9 cellular contexts compared by ENCODE assay signal in genomic region chr5:17436345-17436744, GRCh38.
DNase-seq lines count a peak whose midpoint lies in the region; ATAC-seq and TF ChIP-seq lines count a peak whose summit lies in the region.
"Had no signal": no experiment of that assay in that cellular context is flagged by ENCODE, and none has a peak within 500 bp of the region (broad histone marks: within the 10 kb centered on the region; RNA-seq: fewer than 3 reads in every experiment).

No MANE protein-coding gene starts in this region.

- no peaks in the 10 kb centered on the region for H3K36me3 Mint-ChIP-seq in T-cell

- DNase-seq in Right ventricle myocardium superior (no peak), right atrium auricular region (ENCODE audit: low spot score) (no peak), globus pallidus (ENCODE audit: low spot score) (peak; percentile 26), vagina (ENCODE audit: extremely low spot score in 2 of 2) (no peak), foreskin melanocyte (no peak), T-cell (no peak)
- DNase-seq in stimulated activated CD4-positive, alpha-beta T cell treated with anti-CD3 and anti-CD28 coated beads, Interleukin-12 subunit alpha, Interleukin-12 subunit beta, amount 100 ng/mL, for 4 hours = no peak
- DNase-seq: activated T-cell treated with anti-CD3 and anti-CD28 coated beads, Interleukin-2, amount 50 U/mL, for 48 hours had no signal

- peaks cover 0 to 26% of the 10 kb centered on the region in 2 donors for H3K9me3 ChIP-seq in right atrium auricular region
- no peaks in the 10 kb centered on the region for H3K9me3 ChIP-seq in vagina

- H3K36me3 ChIP-seq in right atrium auricular region (no peaks in the 10 kb centered on the region), vagina (no peaks in the 10 kb centered on the region)

- H3K4me1 Mint-ChIP-seq in T-cell = peaks cover 0 to 2% (median 2%) of the 10 kb centered on the region in 3 donors

- H3K27ac Mint-ChIP-seq in T-cell = no peak overlapping the region

- H3K27me3 Mint-ChIP-seq in T-cell = no peaks in the 10 kb centered on the region

- H3K27ac ChIP-seq in right atrium auricular region (peak overlapping the region in 1 of 2 donors; percentile 29), vagina (peak overlapping the region; percentile 50)

- H3K4me3 ChIP-seq in right atrium auricular region = no peak overlapping the region
- H3K4me3 ChIP-seq in vagina = peak overlapping the region; percentile 9 to 10

- TF ChIP-seq CTCF in right atrium auricular region (IDR thresholded peaks at IDR 0.05) (no peak), vagina (IDR thresholded peaks at IDR 0.05) (no peak)

- POLR2A ChIA-PET in T-cell (lab: Charles Lee) = no interaction called here

- TF ChIP-seq POLR2A in vagina (IDR thresholded peaks at IDR 0.05) = no peak

- no peaks in the 10 kb centered on the region for H3K4me1 ChIP-seq in right atrium auricular region
- peaks cover 26% of the 10 kb centered on the region for H3K4me1 ChIP-seq in vagina

- CTCF ChIA-PET in T-cell (lab: Charles Lee) = no interaction called here

- ATAC-seq in Right ventricle myocardium superior (ENCODE audit: poor library complexity) = peak; percentile 59
- ATAC-seq in HG03469 (IDR thresholded peaks at IDR 0.05; ENCODE audit: unreplicated experiment) = peak; percentile 28
- no peak for ATAC-seq in T-cell (replicated peaks in 1 of 4)

- H3K4me3 Mint-ChIP-seq in T-cell = no peak overlapping the region

- intact Hi-C loops in Right ventricle myocardium superior (cut with DNase I) = no loop called here
- intact Hi-C loops in vagina (cut with DNase I) = no loop called here

- H3K27me3 ChIP-seq in right atrium auricular region = no peaks in the 10 kb centered on the region
- no peaks in the 10 kb centered on the region for H3K27me3 ChIP-seq in vagina

- peaks cover 8 to 28% (median 19%) of the 10 kb centered on the region in 3 donors for H3K9me3 Mint-ChIP-seq in T-cell

Comparison
In these comparisons a context has a peak if more than half of its experiments do, and no peak if none do; other contexts are left out.
1. ATAC-seq: peak in Right ventricle myocardium superior (single experiment) and HG03469 (single experiment); none in T-cell (0 of 4).
2. H3K4me3 ChIP-seq: peak in vagina (2 of 2); none in right atrium auricular region (0 of 2).